In the genomic region with DNA sequence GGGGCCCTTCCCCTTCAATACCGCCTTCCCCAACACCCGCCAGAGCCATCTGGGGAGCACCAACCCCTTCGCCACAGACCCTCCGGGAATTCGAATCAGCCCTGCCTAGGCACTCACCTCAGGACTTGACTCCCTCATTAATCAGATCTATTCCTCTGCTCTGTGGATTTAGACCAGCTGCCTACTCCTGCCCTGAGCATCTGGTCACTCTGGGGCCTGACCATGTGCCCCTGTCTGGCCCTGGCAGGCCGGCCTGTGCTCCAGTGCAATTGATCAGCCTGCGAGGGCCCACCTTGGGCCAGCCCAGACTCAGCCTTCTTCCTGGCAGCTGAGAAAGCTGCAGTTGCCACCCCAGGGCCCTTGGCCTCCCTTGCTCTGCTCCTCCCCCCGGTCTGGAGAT, we compare ENCODE assay signal across 21 cellular contexts. TPM values are rescaled to one million over a fixed set of nuclear protein-coding genes. Genes with fewer than 3 reads are reported as not detected.
DNase-seq lines count a peak whose midpoint lies in the region; ATAC-seq, FAIRE-seq and TF ChIP-seq lines count a peak whose summit lies in the region.
"Had no signal": no experiment of that assay in that cellular context is flagged by ENCODE, and none has a peak within 500 bp of the region (broad histone marks: within the 10 kb centered on the region; RNA-seq: fewer than 3 reads in every experiment).

No MANE protein-coding gene starts in this region.

- no peak for TF ChIP-seq POLR2A in H1 (IDR thresholded peaks at IDR 0.05; ENCODE audit: control extremely low read depth in 1 of 2, low read depth in 2 of 2, low read length in 2 of 2)

- intact Hi-C loops in left ventricle myocardium superior (cut with micrococcal nuclease), result no loop called here

- 0 out of 2 replicates have a peak overlapping the region, but pooled peaks have one; percentile 56 for H2BK5ac ChIP-seq in H1 (ENCODE audit: low read depth, low read length)

- WGBS in H1 (ENCODE audit: extremely low coverage in 1 of 2, insufficient coverage in 1 of 2, insufficient read length in 1 of 2, insufficient replicate concordance in 2 of 2, low coverage in 1 of 2, low lambda C conversion rate in 2 of 2, missing lambda C conversion rate in 1 of 2), 2 experiments, result 88% methylated on average over 8 of the region's 8 CpGs; no CpG with 5 or more reads in 1 of the 2 experiments

- no peak overlapping the region for H2BK12ac ChIP-seq in H1 (ENCODE audit: low read depth, low read length)

- peaks cover 0 to 26% (median 15%) of the 10 kb centered on the region in 4 experiments; a peak in 6 of 7 replicates for H3K4me1 ChIP-seq in H1 (replicated peaks in 1 of 4; ENCODE audit: control insufficient read depth in 3 of 4, insufficient read depth in 4 of 4, low read length in 3 of 4)

- H2AK5ac ChIP-seq in H1 (ENCODE audit: low read depth, low read length), result no peak overlapping the region

- no peak for DNase-seq in activated naive CD4-positive, alpha-beta T cell treated with anti-CD3 and anti-CD28 coated beads, Interleukin-2, amount 10 ng/mL, durations not matched to agents 7 days and 5 days
- no peak for DNase-seq in activated naive CD4-positive, alpha-beta T cell treated with Interleukin-2 at 50 U/mL for 16 hours
- DNase-seq in NCI-H82 (lab: John Stamatoyannopoulos, UW) (peak; percentile 75), H1 (ENCODE audit: low read depth in 1 of 2, low spot score in 2 of 2) (no peak), left ventricle myocardium superior (no peak), NCI-H2081 treated with DMSO at 0.1 percent for 48 hours (lab: John Stamatoyannopoulos, UW) (no peak), chondrocyte (ENCODE audit: low spot score) (no peak), COR-L47 (lab: John Stamatoyannopoulos, UW) (no peak)
- DNase-seq: 8988T; CD4-positive, alpha-beta T cell; DMS53; GM23248; H7; KBM-7 had no signal

- no peak overlapping the region for H3K4me3 ChIP-seq in H1 (ENCODE audit: extremely low read depth in 1 of 4, insufficient read depth in 2 of 4, low read depth in 3 of 4, low read length in 4 of 4)
- H3K4me3 ChIP-seq: GM23248 had no signal

- no peak for FAIRE-seq in H1 (lab: Jason Lieb, UNC)
- FAIRE-seq: G401.6, GM12892, GM18507, HepG2 had no signal

- no peak overlapping the region for H2BK20ac ChIP-seq in H1 (ENCODE audit: low read length)

- no peak overlapping the region for H4K5ac ChIP-seq in H1 (ENCODE audit: insufficient read length, low read depth, low read length)

- H4K20me1 ChIP-seq in H1 (replicated peaks in 1 of 2; ENCODE audit: control insufficient read depth in 1 of 2, insufficient read depth in 2 of 2, low read length in 2 of 2), result peaks cover 3 to 5% of the 10 kb centered on the region in 2 experiments

- no peak for TF ChIP-seq EP300 in H1 (IDR thresholded peaks at IDR 0.05; ENCODE audit: borderline replicate concordance in 1 of 2, low read depth in 2 of 2, low read length in 2 of 2)

- TF ChIP-seq CTCF in H1 (IDR thresholded peaks at IDR 0.05; ENCODE audit: control extremely low read depth in 1 of 3, insufficient read depth in 1 of 3, low read depth in 1 of 3, low read length in 3 of 3) (no peak), chondrocyte (IDR thresholded peaks at IDR 0.05) (no peak)

- peak overlapping the region; percentile 22; the same call in 1 of the 2 replicates for H4K8ac ChIP-seq in H1 (ENCODE audit: extremely low read depth, insufficient read depth, low read length)

- peak overlapping the region; percentile 3 for H4K91ac ChIP-seq in H1 (replicated peaks; ENCODE audit: insufficient read length, low read length)

- H2AFZ ChIP-seq in H1 (ENCODE audit: low read length), result no peak overlapping the region
- H2AFZ ChIP-seq: GM23248 had no signal

- no peak overlapping the region for H3K56ac ChIP-seq in H1 (replicated peaks; ENCODE audit: insufficient read length, low read depth, low read length)

- H3K23ac ChIP-seq in H1 (ENCODE audit: insufficient read length), result no peak overlapping the region

- peak overlapping the region; percentile 67 for H3K27ac Mint-ChIP-seq in activated naive CD4-positive, alpha-beta T cell treated with anti-CD3 and anti-CD28 coated beads, Interleukin-2, amount 10 ng/mL, durations not matched to agents 7 days and 5 days
- no peak overlapping the region for H3K27ac Mint-ChIP-seq in chondrocyte (ENCODE audit: unreplicated experiment)
- H3K27ac Mint-ChIP-seq: CD4-positive, alpha-beta T cell; IgD-negative memory B cell had no signal

- H3K36me3 ChIP-seq in H1 (ENCODE audit: control insufficient read depth in 2 of 4, insufficient read depth in 4 of 4, low read length in 3 of 4), result no peaks in the 10 kb centered on the region; a peak in 1 of 8 replicates

- no peak overlapping the region for H3K4ac ChIP-seq in H1 (replicated peaks; ENCODE audit: insufficient read length, low read depth, low read length)

- no peak overlapping the region; the same call in 1 of the 2 replicates for H3K27ac ChIP-seq in H1 (ENCODE audit: low read depth, low read length)
- H3K27ac ChIP-seq: C4-2B, GM23248 had no signal

- CTCF ChIA-PET in activated naive CD4-positive, alpha-beta T cell treated with anti-CD3 and anti-CD28 coated beads, Interleukin-2, amount 10 ng/mL, durations not matched to agents 7 days and 5 days (lab: Charles Lee), result interaction anchor here (1.3 kb wide), 1 partner anchor 55 kb away, joined by 3 read pairs; no protein-coding TSS in a partner anchor
- CTCF ChIA-PET in H1 (lab: Charles Lee; ENCODE audit: partially characterized antibody), result interaction anchor here (0.5 to 2.6 kb wide), 7 partner anchors 20 to 437 kb away, joined by 3 to 12 read pairs (median 3); no protein-coding TSS in a partner anchor

- H3K9me3 ChIP-seq in H1 (ENCODE audit: insufficient read depth in 2 of 2, low read depth in 1 of 2, low read length in 1 of 2), result no peaks in the 10 kb centered on the region

- H3K27me3 Mint-ChIP-seq in activated naive CD4-positive, alpha-beta T cell treated with anti-CD3 and anti-CD28 coated beads, Interleukin-2, amount 10 ng/mL, durations not matched to agents 7 days and 5 days, result peaks cover 45% of the 10 kb centered on the region
- H3K27me3 Mint-ChIP-seq in chondrocyte (ENCODE audit: low read depth), result peaks cover 44% of the 10 kb centered on the region

- POLR2A ChIA-PET in H1 (lab: Charles Lee; ENCODE audit: partially characterized antibody), result interaction anchor here (1.3 to 1.5 kb wide), 2 partner anchors 11 to 20 kb away, joined by 3 to 5 read pairs; no protein-coding TSS in a partner anchor

- no peaks in the 10 kb centered on the region for H3K79me2 ChIP-seq in H1 (ENCODE audit: control insufficient read depth in 1 of 2, insufficient read depth in 2 of 2, low read length in 2 of 2)

- no peaks in the 10 kb centered on the region for H3K9me3 Mint-ChIP-seq in activated naive CD4-positive, alpha-beta T cell treated with anti-CD3 and anti-CD28 coated beads, Interleukin-2, amount 10 ng/mL, durations not matched to agents 7 days and 5 days
- no peaks in the 10 kb centered on the region for H3K9me3 Mint-ChIP-seq in chondrocyte (ENCODE audit: low read depth)
- H3K9me3 Mint-ChIP-seq: CD4-positive, alpha-beta T cell; IgD-negative memory B cell had no signal

- no peak overlapping the region for H3K4me2 ChIP-seq in H1 (ENCODE audit: insufficient read depth in 1 of 2, low read depth in 2 of 2, low read length in 2 of 2)

- no peak for ATAC-seq in left ventricle myocardium superior
- ATAC-seq: HepG2 had no signal

- no peaks in the 10 kb centered on the region for H3K4me1 Mint-ChIP-seq in activated naive CD4-positive, alpha-beta T cell treated with anti-CD3 and anti-CD28 coated beads, Interleukin-2, amount 10 ng/mL, durations not matched to agents 7 days and 5 days
- no peaks in the 10 kb centered on the region for H3K4me1 Mint-ChIP-seq in chondrocyte (ENCODE audit: low read depth)

- H3K4me3 Mint-ChIP-seq in activated naive CD4-positive, alpha-beta T cell treated with anti-CD3 and anti-CD28 coated beads, Interleukin-2, amount 10 ng/mL, durations not matched to agents 7 days and 5 days, result no peak overlapping the region
- H3K4me3 Mint-ChIP-seq in chondrocyte (ENCODE audit: unreplicated experiment), result no peak overlapping the region
- H3K4me3 Mint-ChIP-seq: CD4-positive, alpha-beta T cell had no signal

- H3K36me3 Mint-ChIP-seq in activated naive CD4-positive, alpha-beta T cell treated with anti-CD3 and anti-CD28 coated beads, Interleukin-2, amount 10 ng/mL, durations not matched to agents 7 days and 5 days, result no peaks in the 10 kb centered on the region
- H3K36me3 Mint-ChIP-seq in chondrocyte (ENCODE audit: low read depth), result peaks cover 2% of the 10 kb centered on the region
- H3K36me3 Mint-ChIP-seq: IgD-negative memory B cell had no signal

- H2BK120ac ChIP-seq in H1 (replicated peaks; ENCODE audit: low read depth, low read length), result no peak overlapping the region

- no peak for TF ChIP-seq RAD21 in H1 (IDR thresholded peaks at IDR 0.05 in 1 of 2, conservative IDR thresholded peaks at IDR 0.05 in 1 of 2; ENCODE audit: low read depth in 2 of 2, low read length in 2 of 2)

- no peak overlapping the region for H3K9ac ChIP-seq in H1 (replicated peaks in 1 of 4; ENCODE audit: extremely low read depth in 1 of 4, low read depth in 3 of 4, low read length in 3 of 4)
- H3K9ac ChIP-seq: GM23248 had no signal

- no peak overlapping the region for H3K14ac ChIP-seq in H1 (ENCODE audit: insufficient read length)

- no peak overlapping the region; the same call in 1 of the 2 replicates for H3K18ac ChIP-seq in H1 (ENCODE audit: extremely low read depth, low read length)

- H3K79me1 ChIP-seq in H1 (ENCODE audit: low read depth, low read length), result peaks cover 4% of the 10 kb centered on the region

- H2BK15ac ChIP-seq in H1 (ENCODE audit: low read length), result no peak overlapping the region

- no peaks in the 10 kb centered on the region for H3K23me2 ChIP-seq in H1 (ENCODE audit: low read depth, low read length)

- H3K27me3 ChIP-seq in H1 (replicated peaks in 1 of 4; ENCODE audit: control insufficient read depth in 3 of 4, extremely low read depth in 1 of 4, insufficient read depth in 3 of 4, low read length in 3 of 4), result no peaks in the 10 kb centered on the region

TF ChIP-seq in H1, 55 proteins besides CTCF, POLR2A, EP300 and RAD21:
- no peak for TF ChIP-seq TCF12 (IDR thresholded peaks at IDR 0.05; ENCODE audit: low read depth, low read length)

RNA-seq across cellular contexts. Expression of gene GRM4, which starts 46.0 kb away (rescaled TPM):
- 18.7 and 21.5 TPM in 2 replicates for total RNA-seq in H1 (2021; fragmentation: NEBNext Ultra II Directional; extraction: Animal tissue kit (Norgen Biotek cat#: 25700))
- polyA plus RNA-seq in H1 (2011; rRNA removed), result 19.6 and 24.2 TPM in 2 replicates
- polyA plus RNA-seq in H1 (2011; cell fraction: cytosol; rRNA removed), result 9.2 TPM
- polyA plus RNA-seq in H1 (2011; cell fraction: nucleus; rRNA removed), result 32.8 TPM
- 9.0 to 19.1 TPM (median 15.6 TPM) in 4 replicates for polyA plus RNA-seq in H1 (2012, experiment 1 of 2)
- polyA plus RNA-seq in H1 (2012, experiment 2 of 2), result 9.6 TPM
- polyA plus RNA-seq in H1 (2013, experiment 1 of 2), result 27.2 TPM
- 27.6 TPM for polyA plus RNA-seq in H1 (2013, experiment 2 of 2)
- polyA minus RNA-seq in H1 (2011; rRNA and poly(A)+ RNA removed), result 15.4 and 22.9 TPM in 2 replicates
- polyA minus RNA-seq in H1 (2011; cell fraction: cytosol; rRNA and poly(A)+ RNA removed), result 17.1 TPM
- 16.3 TPM for polyA minus RNA-seq in H1 (2011; cell fraction: nucleus; rRNA and poly(A)+ RNA removed)
- total RNA-seq in left ventricle myocardium superior, result not detected
- total RNA-seq in chondrocyte, result 0.26 to 0.92 TPM (median 0.27 TPM) in 3 replicates
- total RNA-seq: HepG2 had no signal
- polyA plus RNA-seq: AG04450, HepG2, IgD-negative memory B cell had no signal

Comparison
In these comparisons a context has a peak if more than half of its experiments do, and no peak if none do; other contexts are left out.
1. RNA of gene GRM4, which starts 46.0 kb away (total RNA-seq): 18.7 to 21.5 TPM in H1; 0.26 to 0.92 TPM in chondrocyte and not detected in left ventricle myocardium superior (single experiment); every median in the first group is over 10 times any median in the second.